In the genomic region with DNA sequence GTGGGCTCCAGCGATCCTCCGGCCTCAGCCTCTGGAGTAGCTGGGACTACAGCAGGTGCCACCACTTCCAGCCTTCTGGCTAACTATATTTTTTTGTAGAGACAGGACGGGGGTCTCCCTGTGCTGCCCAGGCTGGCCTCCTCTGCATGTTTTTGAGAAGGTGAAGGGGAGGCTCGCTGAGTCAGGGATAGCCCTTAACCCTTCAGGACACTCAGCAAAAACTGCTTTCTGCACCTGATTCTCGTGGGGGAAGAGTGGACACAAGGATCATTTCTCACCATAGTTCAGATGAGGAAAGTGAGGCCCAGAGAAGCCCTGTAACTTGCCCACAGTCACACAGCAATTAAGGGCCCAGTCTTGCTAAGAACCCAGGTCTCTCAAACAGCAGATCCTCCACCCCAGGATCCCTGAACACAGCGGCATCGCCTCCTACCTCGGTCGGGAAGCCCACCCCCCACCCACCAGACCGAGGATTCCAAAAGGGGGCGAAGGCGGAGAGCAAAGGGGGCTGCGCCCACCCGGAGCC, we compare ENCODE assay signal across 9 cellular contexts. TPM values are rescaled to one million over a fixed set of nuclear protein-coding genes. Genes with fewer than 3 reads are reported as not detected.
A peak's percentile ranks its signal among the peaks of the same experiment; 100 is the strongest.
DNase-seq lines count a peak whose midpoint lies in the region; ATAC-seq, FAIRE-seq and TF ChIP-seq lines count a peak whose summit lies in the region.
"Had no signal": no experiment of that assay in that cellular context is flagged by ENCODE, and none has a peak within 500 bp of the region (broad histone marks: within the 10 kb centered on the region; RNA-seq: fewer than 3 reads in every experiment).

No MANE protein-coding gene starts in this region.

- peak overlapping the region; percentile 55 for H2BK120ac ChIP-seq in mesenchymal stem cell (ENCODE audit: low read depth, low read length)

- no peaks in the 10 kb centered on the region for H3K9me1 ChIP-seq in K562 (ENCODE audit: control insufficient read depth, insufficient read depth, low read length)

- no peak for TF ChIP-seq RAD21 in K562 (CRISPR knock-in tag; conservative IDR thresholded peaks at IDR 0.05 in 1 of 2, IDR thresholded peaks at IDR 0.05 in 1 of 2)

- no peaks in the 10 kb centered on the region for H3K79me2 ChIP-seq in K562 (ENCODE audit: control insufficient read depth, insufficient read depth, low read length)

- H3K9me3 ChIP-seq in K562 (replicated peaks; ENCODE audit: control insufficient read depth, insufficient read depth, low read depth, low read length) (no peaks in the 10 kb centered on the region), mesenchymal stem cell (ENCODE audit: control insufficient read depth, low read length) (no peaks in the 10 kb centered on the region), tibial artery (no peaks in the 10 kb centered on the region)
- H3K9me3 ChIP-seq: body of pancreas had no signal

- no peak overlapping the region for H2AK5ac ChIP-seq in mesenchymal stem cell (ENCODE audit: low read length, severe bottlenecking)

- H3K9ac ChIP-seq in K562 (ENCODE audit: insufficient read depth in 1 of 2, low read depth in 2 of 2, low read length in 2 of 2) (peak overlapping the region in 1 of 2 experiments; percentile 79; a peak in 1 of 4 replicates), mesenchymal stem cell (ENCODE audit: low read length) (peak overlapping the region; percentile 73)

- H3K4me1 Mint-ChIP-seq in activated T-cell treated with anti-CD3 and anti-CD28 coated beads, Interleukin-2, amount 50 U/mL, for 24 hours (ENCODE audit: low read depth) = peaks cover 76% of the 10 kb centered on the region

- TF ChIP-seq CTCF in K562 (IDR thresholded peaks at IDR 0.05 in 2 of 3, conservative IDR thresholded peaks at IDR 0.05 in 1 of 3; ENCODE audit: insufficient read depth in 2 of 3, low read depth in 1 of 3, low read length in 3 of 3) (no peak), tibial artery (IDR thresholded peaks at IDR 0.05) (no peak)

- no peak overlapping the region for H3K14ac ChIP-seq in mesenchymal stem cell (ENCODE audit: low read length in 2 of 2)

- no peak overlapping the region for H4K91ac ChIP-seq in mesenchymal stem cell (ENCODE audit: low read length)

- in situ Hi-C loops in K562 (cut with MboI) = no loop called here

- H3K27ac ChIP-seq in K562 (ENCODE audit: extremely low read depth, low read depth, low read length) (no peak overlapping the region), mesenchymal stem cell (ENCODE audit: low read length, poor library complexity, severe bottlenecking) (no peak overlapping the region), tibial artery (peak overlapping the region; percentile 25 to 42)

- DNase-seq in activated T-cell treated with anti-CD3 and anti-CD28 coated beads, Interleukin-2, amount 50 U/mL, for 24 hours = no peak
- no peak for DNase-seq in activated T-cell treated with anti-CD3 and anti-CD28 coated beads, Interleukin-2, amount 50 U/mL, for 48 hours
- DNase-seq in K562 (ENCODE audit: extremely low read depth in 1 of 4, low spot score in 3 of 4) = no peak
- no peak for DNase-seq in mesenchymal stem cell
- no peak for DNase-seq in tibial artery
- DNase-seq in NCI-H1417 (lab: John Stamatoyannopoulos, UW) = no peak
- no peak for DNase-seq in activated gamma-delta T cell treated with Interleukin-2 at 50 U/mL for 16 hours
- DNase-seq in NCI-H1417 treated with DMSO at 0.1 percent for 48 hours (lab: John Stamatoyannopoulos, UW) = no peak

- no peaks in the 10 kb centered on the region for H3K9me3 Mint-ChIP-seq in activated T-cell treated with anti-CD3 and anti-CD28 coated beads, Interleukin-2, amount 50 U/mL, for 24 hours

- H3K4me1 ChIP-seq in K562 (replicated peaks in 1 of 2; ENCODE audit: control insufficient read depth in 2 of 2, insufficient read depth in 2 of 2, low read length in 2 of 2) = peaks cover 13 to 17% of the 10 kb centered on the region in 2 experiments; a peak in 4 of 5 replicates
- H3K4me1 ChIP-seq in mesenchymal stem cell (ENCODE audit: control insufficient read depth, insufficient read depth, low read depth, low read length) = peaks cover 8% of the 10 kb centered on the region
- H3K4me1 ChIP-seq in tibial artery = peaks cover 0 to 19% (median 12%) of the 10 kb centered on the region in 4 donors

- H2BK15ac ChIP-seq in mesenchymal stem cell (ENCODE audit: low read depth, poor library complexity, severe bottlenecking) = peak overlapping the region; percentile 94

- H3K4me3 Mint-ChIP-seq in activated T-cell treated with anti-CD3 and anti-CD28 coated beads, Interleukin-2, amount 50 U/mL, for 24 hours = peak overlapping the region; percentile 43

- H3K27ac Mint-ChIP-seq in activated T-cell treated with anti-CD3 and anti-CD28 coated beads, Interleukin-2, amount 50 U/mL, for 24 hours = peak overlapping the region; percentile 65

- peak overlapping the region in 1 of 2 experiments; percentile 64 for H2BK12ac ChIP-seq in mesenchymal stem cell (ENCODE audit: low read length in 2 of 2)

- no peaks in the 10 kb centered on the region for H3K27me3 Mint-ChIP-seq in activated T-cell treated with anti-CD3 and anti-CD28 coated beads, Interleukin-2, amount 50 U/mL, for 24 hours

- peaks cover 6 to 20% of the 10 kb centered on the region in 2 experiments; a peak in 3 of 5 replicates for H3K27me3 ChIP-seq in K562 (ENCODE audit: control insufficient read depth in 2 of 2, insufficient read depth in 2 of 2, low read length in 2 of 2)
- H3K27me3 ChIP-seq in mesenchymal stem cell (ENCODE audit: control insufficient read depth in 1 of 2, insufficient read depth in 1 of 2, low read length in 2 of 2) = peaks cover 13 to 35% of the 10 kb centered on the region in 2 experiments
- peaks cover 0 to 27% of the 10 kb centered on the region in 2 donors for H3K27me3 ChIP-seq in tibial artery

- no peak for TF ChIP-seq EP300 in K562 (IDR thresholded peaks at IDR 0.05; ENCODE audit: low read length)

- H2AFZ ChIP-seq in K562 (ENCODE audit: low read depth, low read length) (peak overlapping the region; percentile 37), mesenchymal stem cell (ENCODE audit: low read depth, low read length) (no peak overlapping the region)

- no peak overlapping the region for H3K4me2 ChIP-seq in K562 (ENCODE audit: insufficient read depth, low read length)
- H3K4me2 ChIP-seq in mesenchymal stem cell (ENCODE audit: low read length, poor library complexity, severe bottlenecking) = peak overlapping the region; percentile 75

- POLR2A ChIA-PET in K562 (lab: Yijun Ruan, JAX) = interaction anchor here (0.6 kb wide), 1 partner anchor 13 kb away, joined by 5 read pairs; no protein-coding TSS in a partner anchor

- H3K36me3 ChIP-seq in K562 (ENCODE audit: control insufficient read depth, insufficient read depth, low read length) = no peaks in the 10 kb centered on the region
- no peaks in the 10 kb centered on the region for H3K36me3 ChIP-seq in mesenchymal stem cell (ENCODE audit: control insufficient read depth in 1 of 2, insufficient read depth in 2 of 2, low read depth in 1 of 2, low read length in 2 of 2)
- no peaks in the 10 kb centered on the region for H3K36me3 ChIP-seq in tibial artery

- no peak for TF ChIP-seq POLR2A in K562 (conservative IDR thresholded peaks at IDR 0.05)

- H4K8ac ChIP-seq in mesenchymal stem cell (ENCODE audit: low read length) = peak overlapping the region; percentile 93

- H3K79me1 ChIP-seq in mesenchymal stem cell (replicated peaks; ENCODE audit: low read length, poor library complexity, severe bottlenecking) = no peaks in the 10 kb centered on the region

- intact Hi-C loops in K562 (cut with micrococcal nuclease) (no loop called here), tibial artery (cut with DNase I; ENCODE audit: low total_unique reads) (no loop called here)

- no TSS peak for BruUV-seq in K562 (replicated peaks; lab: Mats Ljungman, UMichigan)

- H4K20me1 ChIP-seq in K562 (replicated peaks; ENCODE audit: control insufficient read depth, insufficient read depth, low read length) = no peaks in the 10 kb centered on the region

- no peak overlapping the region for H2BK5ac ChIP-seq in mesenchymal stem cell (ENCODE audit: low read depth, low read length, poor library complexity, severe bottlenecking)

- CTCF ChIA-PET in K562 (lab: Yijun Ruan, JAX; ENCODE audit: low intra/inter-chr PET ratio) = no interaction called here

- FAIRE-seq in K562 (lab: Jason Lieb, UNC) = no peak

- no peak for ATAC-seq in K562

- no peak overlapping the region for H3K23ac ChIP-seq in mesenchymal stem cell (ENCODE audit: low read length in 2 of 2)

- 56% methylated on average over 13 of the region's 14 CpGs for WGBS in K562 (ENCODE audit: insufficient coverage, low coverage, missing lambda C conversion rate)
- 45% methylated on average over 11 of the region's 14 CpGs for WGBS in mesenchymal stem cell

- H3K18ac ChIP-seq in mesenchymal stem cell (ENCODE audit: low read depth in 1 of 2, low read length in 2 of 2) = peak overlapping the region; percentile 13 to 85

- H3K4me3 ChIP-seq in K562 (peak overlapping the region; percentile 15; the same call in 1 of the 2 replicates), mesenchymal stem cell (ENCODE audit: insufficient read depth in 1 of 2, low read depth in 1 of 2, low read length in 2 of 2) (peak overlapping the region; percentile 37 to 67), tibial artery (peak overlapping the region; percentile 35 to 58)
- H3K4me3 ChIP-seq: body of pancreas had no signal

- H3K4ac ChIP-seq in mesenchymal stem cell (ENCODE audit: low read depth in 1 of 2, low read length in 2 of 2) = peak overlapping the region; percentile 6 to 84

- no peaks in the 10 kb centered on the region for H3K36me3 Mint-ChIP-seq in activated T-cell treated with anti-CD3 and anti-CD28 coated beads, Interleukin-2, amount 50 U/mL, for 24 hours (ENCODE audit: low read depth)

RNA-seq across cellular contexts. Expression of a gene that starts 1.3 kb away (rescaled TPM):
- not detected in 2 replicates for total RNA-seq in K562 (2011; cell fraction: chromatin; rRNA removed; ENCODE audit: low replicate concordance)
- total RNA-seq in K562 (2011; cell fraction: nucleolus; rRNA removed) = not detected in 2 replicates
- total RNA-seq in K562 (2011; cell fraction: nucleoplasm; rRNA removed) = not detected in 2 replicates
- total RNA-seq in K562 (2014; rRNA removed) = not detected in 2 replicates
- total RNA-seq in K562 (2014; rRNA removed; fragmentation: Illumina TruSeq; extraction: Trizol) = not detected in 2 replicates
- not detected in 2 replicates for total RNA-seq in K562 (2015; rRNA removed; fragmentation: Illumina TruSeq; extraction: Trizol)
- 0.11 and 0.38 TPM in 2 replicates for total RNA-seq in K562 (2021)
- 0.04 TPM in 1 of 2 replicates, not detected in the other for polyA plus RNA-seq in K562 (2011; rRNA removed)
- polyA plus RNA-seq in K562 (2011; cell fraction: cytosol; rRNA removed) = 0.06 TPM in 1 of 2 replicates, not detected in the other
- polyA plus RNA-seq in K562 (2011; cell fraction: nucleus; rRNA removed) = 0.20 TPM in 1 of 2 replicates, not detected in the other
- not detected in 2 replicates for polyA plus RNA-seq in K562 (2012)
- polyA plus RNA-seq in K562 (2014; fragmentation: Illumina TruSeq; extraction: Trizol) = not detected in 2 replicates
- not detected for polyA plus RNA-seq in K562 (2014; fragmentation: Nextera tagmentation; extraction: Ambion mirVana)
- polyA plus RNA-seq in K562 (2014; rRNA removed) = not detected in 2 replicates
- not detected in 2 replicates for polyA minus RNA-seq in K562 (2011; rRNA and poly(A)+ RNA removed)
- polyA minus RNA-seq in K562 (2011; cell fraction: cytosol; rRNA and poly(A)+ RNA removed) = not detected in 2 replicates
- polyA minus RNA-seq in K562 (2011; cell fraction: nucleus; rRNA and poly(A)+ RNA removed) = not detected in 2 replicates
- polyA plus RNA-seq in mesenchymal stem cell (2013, experiment 1 of 2) = 0.04 TPM
- polyA plus RNA-seq in mesenchymal stem cell (2013, experiment 2 of 2) = 0.03 TPM

RNA-seq across cellular contexts. Expression of a gene that starts 29.8 kb away (rescaled TPM):
- total RNA-seq in K562 (2011; cell fraction: chromatin; rRNA removed; ENCODE audit: low replicate concordance) = 62.5 and 101 TPM in 2 replicates
- total RNA-seq in K562 (2011; cell fraction: nucleolus; rRNA removed) = 36.7 and 38.9 TPM in 2 replicates
- total RNA-seq in K562 (2011; cell fraction: nucleoplasm; rRNA removed) = 49.2 and 72.8 TPM in 2 replicates
- total RNA-seq in K562 (2014; rRNA removed) = 7.9 and 12.5 TPM in 2 replicates
- total RNA-seq in K562 (2014; rRNA removed; fragmentation: Illumina TruSeq; extraction: Trizol) = 3.6 and 4.6 TPM in 2 replicates
- 4.7 and 4.8 TPM in 2 replicates for total RNA-seq in K562 (2015; rRNA removed; fragmentation: Illumina TruSeq; extraction: Trizol)
- 36.4 and 37.8 TPM in 2 replicates for total RNA-seq in K562 (2021)
- 3.1 and 4.2 TPM in 2 replicates for polyA plus RNA-seq in K562 (2011; rRNA removed)
- 2.3 and 3.9 TPM in 2 replicates for polyA plus RNA-seq in K562 (2011; cell fraction: cytosol; rRNA removed)
- 13.3 and 21.8 TPM in 2 replicates for polyA plus RNA-seq in K562 (2011; cell fraction: nucleus; rRNA removed)
- 13.7 and 18.2 TPM in 2 replicates for polyA plus RNA-seq in K562 (2012)
- 5.4 and 9.5 TPM in 2 replicates for polyA plus RNA-seq in K562 (2014; fragmentation: Illumina TruSeq; extraction: Trizol)
- polyA plus RNA-seq in K562 (2014; fragmentation: Nextera tagmentation; extraction: Ambion mirVana) = under 1 TPM; 0.21 to 0.59 TPM
- polyA plus RNA-seq in K562 (2014; rRNA removed) = 8.5 and 9.0 TPM in 2 replicates
- 3.7 and 9.1 TPM in 2 replicates for polyA minus RNA-seq in K562 (2011; rRNA and poly(A)+ RNA removed)
- polyA minus RNA-seq in K562 (2011; cell fraction: cytosol; rRNA and poly(A)+ RNA removed) = 12.2 and 15.2 TPM in 2 replicates
- polyA minus RNA-seq in K562 (2011; cell fraction: nucleus; rRNA and poly(A)+ RNA removed) = 10.6 and 11.6 TPM in 2 replicates
- polyA plus RNA-seq in mesenchymal stem cell (2013, experiment 1 of 2) = 27.0 TPM
- polyA plus RNA-seq in mesenchymal stem cell (2013, experiment 2 of 2) = 24.1 TPM

RNA-seq across cellular contexts. Expression of a gene that starts 38.3 kb away (rescaled TPM):
- total RNA-seq in K562 (2011; cell fraction: chromatin; rRNA removed; ENCODE audit: low replicate concordance) = 0.67 TPM in 1 of 2 replicates, not detected in the other
- total RNA-seq in K562 (2011; cell fraction: nucleolus; rRNA removed) = 2.6 and 3.8 TPM in 2 replicates
- total RNA-seq in K562 (2011; cell fraction: nucleoplasm; rRNA removed) = 1.1 and 2.4 TPM in 2 replicates
- total RNA-seq in K562 (2014; rRNA removed) = 4.5 and 4.7 TPM in 2 replicates
- total RNA-seq in K562 (2014; rRNA removed; fragmentation: Illumina TruSeq; extraction: Trizol) = 0.99 and 1.0 TPM in 2 replicates
- total RNA-seq in K562 (2015; rRNA removed; fragmentation: Illumina TruSeq; extraction: Trizol) = 1.6 and 2.2 TPM in 2 replicates
- 3.8 and 5.0 TPM in 2 replicates for total RNA-seq in K562 (2021)
- 2.0 and 2.7 TPM in 2 replicates for polyA plus RNA-seq in K562 (2011; rRNA removed)
- 3.4 and 3.9 TPM in 2 replicates for polyA plus RNA-seq in K562 (2011; cell fraction: cytosol; rRNA removed)
- polyA plus RNA-seq in K562 (2011; cell fraction: nucleus; rRNA removed) = 0.55 and 1.0 TPM in 2 replicates
- polyA plus RNA-seq in K562 (2012) = 8.1 and 10.3 TPM in 2 replicates
- polyA plus RNA-seq in K562 (2014; fragmentation: Illumina TruSeq; extraction: Trizol) = 2.4 and 2.9 TPM in 2 replicates
- polyA plus RNA-seq in K562 (2014; fragmentation: Nextera tagmentation; extraction: Ambion mirVana) = under 1 TPM; 0.17 to 0.76 TPM
- polyA plus RNA-seq in K562 (2014; rRNA removed) = 4.0 and 4.4 TPM in 2 replicates
- polyA minus RNA-seq in K562 (2011; rRNA and poly(A)+ RNA removed) = 0.60 TPM in 1 of 2 replicates, not detected in the other
- 1.4 and 2.8 TPM in 2 replicates for polyA minus RNA-seq in K562 (2011; cell fraction: cytosol; rRNA and poly(A)+ RNA removed)
- not detected in 2 replicates for polyA minus RNA-seq in K562 (2011; cell fraction: nucleus; rRNA and poly(A)+ RNA removed)
- polyA plus RNA-seq in mesenchymal stem cell (2013, experiment 1 of 2) = 52.5 TPM
- 54.3 TPM for polyA plus RNA-seq in mesenchymal stem cell (2013, experiment 2 of 2)

Comparison
In these comparisons a context has a peak if more than half of its experiments do, and no peak if none do; other contexts are left out.
1. H3K27ac ChIP-seq: peak in tibial artery (2 of 2); none in K562 (single experiment) and mesenchymal stem cell (single experiment).
2. Peak in every context shown above with its lines, with median percentiles within 50 percentile points of each other: H3K4me3 ChIP-seq.